ENCODE assay signal across 8 cellular contexts in the genomic region with DNA sequence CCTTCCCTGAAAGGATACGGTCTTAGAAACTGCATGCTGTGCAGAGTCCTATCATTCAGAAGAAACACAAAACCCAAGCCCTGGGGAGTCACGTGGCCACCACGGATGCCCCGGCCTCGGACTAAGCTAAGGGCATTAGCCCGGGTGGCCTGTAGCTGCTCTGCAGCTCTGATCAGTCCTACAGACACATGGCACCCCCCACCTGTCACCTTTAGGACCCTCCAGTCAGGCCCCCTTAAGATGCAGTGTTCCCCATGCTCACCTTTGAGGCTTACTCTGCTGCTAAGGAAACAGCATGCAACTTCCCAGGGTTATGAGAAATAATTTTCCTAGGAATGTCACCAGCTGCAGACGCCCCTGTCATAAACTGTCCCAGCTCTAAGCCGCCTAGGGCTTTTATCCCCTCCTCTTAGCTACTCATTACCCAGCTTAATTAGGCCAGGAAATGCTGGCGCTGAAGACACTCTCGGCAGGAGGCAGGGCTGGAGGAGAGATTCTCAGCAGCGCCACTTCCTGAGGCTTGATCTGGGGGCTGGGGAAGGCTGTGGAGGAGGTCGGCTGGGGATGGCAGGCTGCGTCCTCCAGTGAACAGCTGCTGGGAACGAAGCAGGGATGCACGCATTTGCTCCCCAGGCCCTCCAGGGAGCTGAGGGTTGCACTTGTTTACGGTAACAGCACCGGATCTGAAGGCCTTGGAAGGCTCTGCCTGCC. TPM values are rescaled to one million over a fixed set of nuclear protein-coding genes. Genes with fewer than 3 reads are reported as not detected.
DNase-seq lines count a peak whose midpoint lies in the region; ATAC-seq and TF ChIP-seq lines count a peak whose summit lies in the region.

No MANE protein-coding gene starts in this region.

- H3K4me3 Mint-ChIP-seq in CD14-positive monocyte: no peak overlapping the region

- ATAC-seq in Right ventricle myocardium inferior (peak; percentile 40), foreskin keratinocyte (no peak)

- peak overlapping the region in 2 of 7 donors; percentile 1 to 20 for H3K27ac Mint-ChIP-seq in CD14-positive monocyte

- H3K36me3 Mint-ChIP-seq in CD14-positive monocyte: no peaks in the 10 kb centered on the region

- intact Hi-C loops in Right ventricle myocardium inferior (cut with DNase I) (no loop called here), cardiac septum (cut with DNase I) (loop anchor here (5.0 kb wide), 1 partner anchor 59 kb away; no protein-coding TSS in a partner anchor), CD14-positive monocyte (cut with micrococcal nuclease) (loop anchor here in 1 of 2 donors (10.0 kb wide), 1 partner anchor 238 kb away; no protein-coding TSS in a partner anchor)

- peaks cover 2% of the 10 kb centered on the region for H3K4me1 Mint-ChIP-seq in CD14-positive monocyte

- no peaks in the 10 kb centered on the region for H3K27me3 ChIP-seq in foreskin keratinocyte

- H3K9me3 Mint-ChIP-seq in CD14-positive monocyte: no peaks in the 10 kb centered on the region

- H3K4me1 ChIP-seq in foreskin keratinocyte: no peaks in the 10 kb centered on the region

- H3K27ac ChIP-seq in foreskin keratinocyte: no peak overlapping the region

- peaks cover 0 to 8% (median 2%) of the 10 kb centered on the region in 3 donors for H3K27me3 Mint-ChIP-seq in CD14-positive monocyte (ENCODE audit: low read depth in 3 of 3)

- DNase-seq in Right ventricle myocardium inferior (ENCODE audit: missing footprints) (peak; percentile 72), cardiac septum (ENCODE audit: low spot score) (no peak), NCI-H128 (lab: John Stamatoyannopoulos, UW; ENCODE audit: unreplicated experiment) (peak; percentile 53), choroid plexus epithelial cell (ENCODE audit: low read depth) (peak; percentile 33), renal cortical epithelial cell (ENCODE audit: low read depth) (peak; percentile 62), CD14-positive monocyte (ENCODE audit: low spot score) (no peak), foreskin keratinocyte (no peak)
- no peak for DNase-seq in effector CD4-positive, alpha-beta T cell

- TF ChIP-seq CTCF in choroid plexus epithelial cell (conservative IDR thresholded peaks at IDR 0.05; ENCODE audit: low read depth, low read length) (no peak), CD14-positive monocyte (IDR thresholded peaks at IDR 0.05) (no peak), foreskin keratinocyte (conservative IDR thresholded peaks at IDR 0.05) (no peak)

- H3K4me3 ChIP-seq in choroid plexus epithelial cell (ENCODE audit: low read depth, low read length): no peak overlapping the region

RNA-seq across cellular contexts. Expression of a gene that starts 47.2 kb away (rescaled TPM):
- 39.6 TPM for total RNA-seq in Right ventricle myocardium inferior
- 77.0 TPM for total RNA-seq in cardiac septum
- total RNA-seq in renal cortical epithelial cell: 1.2 and 53.3 TPM in 2 replicates
- 100 to 1,000 TPM; 336 to 553 TPM for polyA plus RNA-seq in CD14-positive monocyte
- 0.17 and 0.18 TPM in 2 replicates for total RNA-seq in foreskin keratinocyte
- polyA plus RNA-seq in foreskin keratinocyte: 0.15 and 0.18 TPM in 2 replicates

Comparison
In these comparisons a context has a peak if more than half of its experiments do, and no peak if none do; other contexts are left out.
1. DNase-seq: peak in Right ventricle myocardium inferior (single experiment), NCI-H128 (single experiment), choroid plexus epithelial cell (single experiment) and renal cortical epithelial cell (single experiment); none in cardiac septum (single experiment), effector CD4-positive, alpha-beta T cell (single experiment), CD14-positive monocyte (single experiment) and foreskin keratinocyte (0 of 2).